Comparison of ENCODE assay signal across 7 cellular contexts in genomic region chr14:75126679-75127473, GRCh38. TPM values are rescaled to one million over a fixed set of nuclear protein-coding genes. Genes with fewer than 3 reads are reported as not detected.
DNase-seq lines count a peak whose midpoint lies in the region; ATAC-seq and TF ChIP-seq lines count a peak whose summit lies in the region.

NEK9 (minus strand) TSS chr14:75127048; CDS start chr14:75126921, 127 bp downstream.

- H3K9ac ChIP-seq in iPS-15b (ENCODE audit: low read depth, low read length) (peak within 1 kb of the TSS; percentile 92), skeletal muscle satellite cell (ENCODE audit: low read depth, low read length) (peak within 1 kb of the TSS; percentile 99)

- peaks cover 4% of the 10 kb centered on the region for H3K36me3 ChIP-seq in iPS-15b (ENCODE audit: control insufficient read depth, insufficient read depth, low read length)
- H3K36me3 ChIP-seq in skeletal muscle satellite cell (ENCODE audit: insufficient read depth, low read length), result peaks cover 5% of the 10 kb centered on the region

- ATAC-seq in GM18520 (IDR thresholded peaks at IDR 0.05; ENCODE audit: unreplicated experiment) (peak; percentile 56), HG03060 (IDR thresholded peaks at IDR 0.05; ENCODE audit: low read depth, unreplicated experiment) (peak; percentile 42)

- H3K27me3 ChIP-seq in iPS-15b (ENCODE audit: control insufficient read depth, insufficient read depth, low read length), result no peaks in the 10 kb centered on the region
- no peaks in the 10 kb centered on the region for H3K27me3 ChIP-seq in skeletal muscle satellite cell (ENCODE audit: control insufficient read depth, insufficient read depth, low read length)

- H3K4me1 Mint-ChIP-seq in brain, result peaks cover 35% of the 10 kb centered on the region

- no peak for TF ChIP-seq CTCF in brain (conservative IDR thresholded peaks at IDR 0.05)

- no peaks in the 10 kb centered on the region for H3K9me3 Mint-ChIP-seq in brain

- peaks cover 4% of the 10 kb centered on the region for H3K4me1 ChIP-seq in iPS-15b (ENCODE audit: control insufficient read depth, insufficient read depth, low read length)
- H3K4me1 ChIP-seq in skeletal muscle satellite cell (ENCODE audit: control insufficient read depth, insufficient read depth, low read length), result peaks cover 30% of the 10 kb centered on the region

- H3K4me3 ChIP-seq in iPS-15b (ENCODE audit: low read depth, low read length), result peak within 1 kb of the TSS; percentile 90
- peak within 1 kb of the TSS; percentile 90 for H3K4me3 ChIP-seq in skeletal muscle satellite cell (ENCODE audit: low read length)

- H3K36me3 Mint-ChIP-seq in brain, result peaks cover 8% of the 10 kb centered on the region

- H3K27ac Mint-ChIP-seq in brain, result peak within 1 kb of the TSS; percentile 91 to 98 (median 96)

- no peaks in the 10 kb centered on the region for H3K9me3 ChIP-seq in iPS-15b (ENCODE audit: control insufficient read depth, insufficient read depth, low read length)
- no peaks in the 10 kb centered on the region for H3K9me3 ChIP-seq in skeletal muscle satellite cell (replicated peaks; ENCODE audit: low read length)

- DNase-seq in NCI-H2107 treated with DMSO at 0.1 percent for 48 hours (lab: John Stamatoyannopoulos, UW; ENCODE audit: unreplicated experiment) (peak; percentile 81), UCSD-AML1 (lab: John Stamatoyannopoulos, UW; ENCODE audit: unreplicated experiment) (peak; percentile 86)

- H3K4me2 ChIP-seq in skeletal muscle satellite cell (ENCODE audit: low read length), result peak within 1 kb of the TSS; percentile 99

- peaks cover 6% of the 10 kb centered on the region for H3K27me3 Mint-ChIP-seq in brain

- peak within 1 kb of the TSS; percentile 91 to 95 (median 93) for H3K4me3 Mint-ChIP-seq in brain

RNA-seq across cellular contexts. Expression of gene NEK9, which starts in this region (rescaled TPM):
- polyA plus RNA-seq in brain (ENCODE audit: insufficient read depth, low read depth, low replicate concordance), result 37.7 TPM
- 26.6 and 31.2 TPM in 2 replicates for total RNA-seq in skeletal muscle satellite cell (2012; rRNA removed)

Comparison
In these comparisons a context has a peak if more than half of its experiments do, and no peak if none do; other contexts are left out.
1. Peak in every context shown above with its lines: DNase-seq, ATAC-seq and H3K4me3 ChIP-seq.